8 cellular contexts compared by ENCODE assay signal in genomic region chr17:76141212-76142043, GRCh38. TPM values are rescaled to one million over a fixed set of nuclear protein-coding genes. Genes with fewer than 3 reads are reported as not detected.
DNase-seq lines count a peak whose midpoint lies in the region; ATAC-seq and TF ChIP-seq lines count a peak whose summit lies in the region.

A gene with protein sequence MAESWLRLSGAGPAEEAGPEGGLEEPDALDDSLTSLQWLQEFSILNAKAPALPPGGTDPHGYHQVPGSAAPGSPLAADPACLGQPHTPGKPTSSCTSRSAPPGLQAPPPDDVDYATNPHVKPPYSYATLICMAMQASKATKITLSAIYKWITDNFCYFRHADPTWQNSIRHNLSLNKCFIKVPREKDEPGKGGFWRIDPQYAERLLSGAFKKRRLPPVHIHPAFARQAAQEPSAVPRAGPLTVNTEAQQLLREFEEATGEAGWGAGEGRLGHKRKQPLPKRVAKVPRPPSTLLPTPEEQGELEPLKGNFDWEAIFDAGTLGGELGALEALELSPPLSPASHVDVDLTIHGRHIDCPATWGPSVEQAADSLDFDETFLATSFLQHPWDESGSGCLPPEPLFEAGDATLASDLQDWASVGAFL (minus strand): TSS chr17:76141245. CDS start chr17:76140395, 850 bp downstream.

- no peak for TF ChIP-seq POLR2A in esophagus muscularis mucosa (IDR thresholded peaks at IDR 0.05; ENCODE audit: low read depth)

- DNase-seq in BJ (ENCODE audit: low read depth) (peak; percentile 40), PC-3 (peak; percentile 96), esophagus muscularis mucosa (ENCODE audit: extremely low spot score) (peak; percentile 94)
- peak; percentile 89 for DNase-seq in Jurkat, Clone E6-1 (ENCODE audit: low read depth, low spot score)
- DNase-seq in activated T-cell treated with anti-CD3 and anti-CD28 coated beads, Interleukin-2, amount 50 U/mL, for 1 hour = peak; percentile 96
- DNase-seq in stimulated activated CD8-positive, alpha-beta memory T cell treated with anti-CD3 and anti-CD28 coated beads, Interleukin-4, amount 100 ng/mL, for 24 hours (ENCODE audit: low read depth) = peak; percentile 83

- peak; percentile 50 for ATAC-seq in GM19467 (IDR thresholded peaks at IDR 0.05; ENCODE audit: unreplicated experiment)
- ATAC-seq in PC-3 = peak; percentile 91

- H3F3A ChIP-seq in PC-3 (ENCODE audit: low read length, unreplicated experiment) = no peaks in the 10 kb centered on the region

- H3K4me1 ChIP-seq in PC-3 (ENCODE audit: insufficient read depth, low read length) = peaks cover 22% of the 10 kb centered on the region
- H3K4me1 ChIP-seq in esophagus muscularis mucosa = peaks cover 35 to 51% (median 45%) of the 10 kb centered on the region in 4 donors
- H3K4me1 ChIP-seq in muscle layer of colon (ENCODE audit: insufficient read depth, low read length) = peaks cover 8% of the 10 kb centered on the region

- no peaks in the 10 kb centered on the region for H4K20me1 ChIP-seq in PC-3 (ENCODE audit: low read length)

- H3K27ac ChIP-seq in PC-3 (ENCODE audit: low read length) (no peak within 1 kb of the TSS), esophagus muscularis mucosa (replicated peaks in 1 of 4) (peak within 1 kb of the TSS in 1 of 4 donors; percentile 33), muscle layer of colon (ENCODE audit: low read depth, low read length) (no peak within 1 kb of the TSS)

- POLR2A ChIA-PET in BJ (lab: Charles Lee) = no interaction called here
- POLR2A ChIA-PET in PC-3 (lab: Charles Lee; ENCODE audit: unreplicated experiment) = interaction anchor here (0.6 to 0.8 kb wide), 2 partner anchors 199 to 362 kb away, joined by 5 to 8 read pairs; a partner anchor contains a TSS

- 29% methylated on average over 16 of the region's 59 CpGs for WGBS in esophagus muscularis mucosa

- no peak for TF ChIP-seq CTCF in BJ (IDR thresholded peaks at IDR 0.05; ENCODE audit: insufficient read depth, low read depth, low read length)
- no peak for TF ChIP-seq CTCF in PC-3 (conservative IDR thresholded peaks at IDR 0.05; ENCODE audit: low read depth, low read length)
- TF ChIP-seq CTCF in esophagus muscularis mucosa (IDR thresholded peaks at IDR 0.05) = no peak

- H3K9ac ChIP-seq in PC-3 (ENCODE audit: low read length) (peak within 1 kb of the TSS; percentile 22), muscle layer of colon (ENCODE audit: low read length) (no peak within 1 kb of the TSS)

- H3K36me3 ChIP-seq in BJ (ENCODE audit: control insufficient read depth, insufficient read depth, low read length) = no peaks in the 10 kb centered on the region
- no peaks in the 10 kb centered on the region for H3K36me3 ChIP-seq in PC-3 (ENCODE audit: low read depth, low read length)
- no peaks in the 10 kb centered on the region for H3K36me3 ChIP-seq in esophagus muscularis mucosa
- no peaks in the 10 kb centered on the region for H3K36me3 ChIP-seq in muscle layer of colon (ENCODE audit: insufficient read depth, low read length)

- intact Hi-C loops in PC-3 (cut with micrococcal nuclease) = no loop called here
- intact Hi-C loops in esophagus muscularis mucosa (cut with DNase I) = no loop called here

- H3K79me2 ChIP-seq in PC-3 (ENCODE audit: low read length) = no peaks in the 10 kb centered on the region

- H2AFZ ChIP-seq in PC-3 (ENCODE audit: low read length) = peak within 1 kb of the TSS; percentile 80

- no peaks in the 10 kb centered on the region for H3K9me2 ChIP-seq in PC-3 (replicated peaks; ENCODE audit: low read length)

- H3K4me2 ChIP-seq in PC-3 (ENCODE audit: low read length) = peak within 1 kb of the TSS; percentile 88

- H3K27me3 ChIP-seq in BJ (ENCODE audit: control insufficient read depth, insufficient read depth, low read length) (peaks cover 30% of the 10 kb centered on the region), PC-3 (ENCODE audit: low read length) (no peaks in the 10 kb centered on the region), esophagus muscularis mucosa (peaks cover 0 to 47% (median 41%) of the 10 kb centered on the region in 4 donors), muscle layer of colon (ENCODE audit: control insufficient read depth in 1 of 2, insufficient read depth in 2 of 2, low read length in 2 of 2) (peaks cover 21 to 45% of the 10 kb centered on the region in 2 donors)

- H3K9me3 ChIP-seq in PC-3 (ENCODE audit: low read length) (no peaks in the 10 kb centered on the region), esophagus muscularis mucosa (no peaks in the 10 kb centered on the region), muscle layer of colon (ENCODE audit: low read length) (no peaks in the 10 kb centered on the region)

- CTCF ChIA-PET in BJ (lab: Yijun Ruan, JAX) = interaction anchor here (0.6 to 3.7 kb wide), 9 partner anchors 12 to 138 kb away, joined by 3 to 16 read pairs (median 5); partner anchors contain the start of gene EXOC7
- CTCF ChIA-PET in PC-3 (lab: Charles Lee) = interaction anchor here (0.6 to 1.0 kb wide), 2 partner anchors 9 to 40 kb away, joined by 3 to 5 read pairs; no protein-coding TSS in a partner anchor

- BruUV-seq in PC-3 (replicated peaks; lab: Mats Ljungman, UMichigan) = no TSS peak

- peak within 1 kb of the TSS; percentile 52 for H3K4me3 ChIP-seq in BJ (ENCODE audit: low read depth, low read length)
- peak within 1 kb of the TSS; percentile 54 for H3K4me3 ChIP-seq in Jurkat, Clone E6-1 (ENCODE audit: low read length)
- peak within 1 kb of the TSS; percentile 65 for H3K4me3 ChIP-seq in PC-3 (ENCODE audit: low read length)
- peak within 1 kb of the TSS; percentile 52 to 67 (median 58) for H3K4me3 ChIP-seq in esophagus muscularis mucosa
- peak within 1 kb of the TSS; percentile 55 to 80 for H3K4me3 ChIP-seq in muscle layer of colon (ENCODE audit: low read depth in 1 of 2, low read length in 2 of 2)

- no peak for TF ChIP-seq EP300 in esophagus muscularis mucosa (IDR thresholded peaks at IDR 0.05)

RNA-seq across cellular contexts. Expression of the gene that starts here (rescaled TPM):
- not detected in 2 replicates for polyA plus RNA-seq in BJ (2011; rRNA removed)
- polyA minus RNA-seq in BJ (2011; rRNA and poly(A)+ RNA removed) = not detected in 2 replicates
- polyA plus RNA-seq in Jurkat, Clone E6-1 (2012; ENCODE audit: insufficient read depth, insufficient read length) = not detected
- total RNA-seq in PC-3 (2014; rRNA removed) (0.26 and 0.69 TPM in 2 replicates), esophagus muscularis mucosa (under 1 TPM in 1 of 4 donors, not detected in 3; 0.32 TPM)

Comparison
In these comparisons a context has a peak if more than half of its experiments do, and no peak if none do; other contexts are left out.
1. Peak in DNase-seq and H3K4me3 ChIP-seq in BJ; RNA of the gene not detected or under 1 TPM.
2. Peak in DNase-seq, ATAC-seq, H3K4me3 ChIP-seq, H3K9ac ChIP-seq and H3K4me2 ChIP-seq in PC-3; RNA of the gene not detected or under 1 TPM.
3. Peak in DNase-seq and H3K4me3 ChIP-seq in esophagus muscularis mucosa; RNA of the gene not detected or under 1 TPM.
4. DNase-seq: peak in every context shown above with its lines; median percentile 96 in PC-3; 96 in activated T-cell treated with anti-CD3 and anti-CD28 coated beads, Interleukin-2, amount 50 U/mL, for 1 hour; 94 in esophagus muscularis mucosa; 89 in Jurkat, Clone E6-1; 83 in stimulated activated CD8-positive, alpha-beta memory T cell treated with anti-CD3 and anti-CD28 coated beads, Interleukin-4, amount 100 ng/mL, for 24 hours; 40 in BJ.